Comparison of ENCODE assay signal across 29 cellular contexts in genomic region chr3:108804956-108805355, GRCh38. TPM values are rescaled to one million over a fixed set of nuclear protein-coding genes. Genes with fewer than 3 reads are reported as not detected.
A peak's percentile ranks its signal among the peaks of the same experiment; 100 is the strongest.
DNase-seq lines count a peak whose midpoint lies in the region; ATAC-seq lines count a peak whose summit lies in the region.
"Had no signal": no experiment of that assay in that cellular context is flagged by ENCODE, and none has a peak within 500 bp of the region (broad histone marks: within the 10 kb centered on the region; RNA-seq: fewer than 3 reads in every experiment).

No MANE protein-coding gene starts in this region.

- H3K4me1 Mint-ChIP-seq in activated CD4-positive, alpha-beta T cell treated with anti-CD3 and anti-CD28 coated beads, Interleukin-2, amount 10 ng/mL, durations not matched to agents 24 days and 14 days = peaks cover 12% of the 10 kb centered on the region
- peaks cover 15 to 27% (median 21%) of the 10 kb centered on the region in 4 donors for H3K4me1 Mint-ChIP-seq in CD4-positive, alpha-beta memory T cell
- peaks cover 36% of the 10 kb centered on the region for H3K4me1 Mint-ChIP-seq in activated CD4-positive, alpha-beta memory T cell treated with anti-CD3 and anti-CD28 coated beads, Interleukin-2, amount 10 ng/mL, durations not matched to agents 7 days and 5 days
- peaks cover 8 to 32% (median 23%) of the 10 kb centered on the region in 7 donors for H3K4me1 Mint-ChIP-seq in naive thymus-derived CD4-positive, alpha-beta T cell
- H3K4me1 Mint-ChIP-seq: WTC11 had no signal

- ATAC-seq in naive thymus-derived CD4-positive, alpha-beta T cell = no peak
- ATAC-seq in GM21390 (IDR thresholded peaks at IDR 0.05; ENCODE audit: unreplicated experiment) = no peak
- no peak for ATAC-seq in GM19395 (IDR thresholded peaks at IDR 0.05; ENCODE audit: unreplicated experiment)
- ATAC-seq: activated T-cell treated with anti-CD3 and anti-CD28 coated beads, Interleukin-2, amount 50 U/mL, for 4 hours; gastroesophageal sphincter; left cardiac atrium had no signal

- CTCF ChIA-PET in CD4-positive, alpha-beta memory T cell (lab: Charles Lee; ENCODE audit: partially characterized antibody) = interaction anchor here (1.0 to 4.9 kb wide), 2 partner anchors 14 to 143 kb away, joined by 3 to 43 read pairs; no protein-coding TSS in a partner anchor
- CTCF ChIA-PET in activated CD4-positive, alpha-beta memory T cell treated with anti-CD3 and anti-CD28 coated beads, Interleukin-2, amount 10 ng/mL, durations not matched to agents 7 days and 5 days (lab: Charles Lee) = interaction anchor here (0.7 to 5.6 kb wide), 2 partner anchors 15 to 110 kb away, joined by 3 to 53 read pairs; partner anchors contain the start of gene TRAT1
- CTCF ChIA-PET in naive thymus-derived CD4-positive, alpha-beta T cell (lab: Charles Lee) = no interaction called here

- H3K36me3 Mint-ChIP-seq in activated CD4-positive, alpha-beta T cell treated with anti-CD3 and anti-CD28 coated beads, Interleukin-2, amount 10 ng/mL, durations not matched to agents 24 days and 14 days (ENCODE audit: low read depth) = no peaks in the 10 kb centered on the region
- H3K36me3 Mint-ChIP-seq in CD4-positive, alpha-beta memory T cell = no peaks in the 10 kb centered on the region
- peaks cover 28% of the 10 kb centered on the region for H3K36me3 Mint-ChIP-seq in activated CD4-positive, alpha-beta memory T cell treated with anti-CD3 and anti-CD28 coated beads, Interleukin-2, amount 10 ng/mL, durations not matched to agents 7 days and 5 days (ENCODE audit: low read depth)
- peaks cover 0 to 12% (median 11%) of the 10 kb centered on the region in 5 donors for H3K36me3 Mint-ChIP-seq in naive thymus-derived CD4-positive, alpha-beta T cell
- H3K36me3 Mint-ChIP-seq: WTC11 had no signal

- no peak overlapping the region for H3K4me3 Mint-ChIP-seq in activated CD4-positive, alpha-beta T cell treated with anti-CD3 and anti-CD28 coated beads, Interleukin-2, amount 10 ng/mL, durations not matched to agents 24 days and 14 days
- peak overlapping the region in 4 of 8 donors; percentile 29 to 69 (median 54) for H3K4me3 Mint-ChIP-seq in CD4-positive, alpha-beta memory T cell
- no peak overlapping the region for H3K4me3 Mint-ChIP-seq in activated CD4-positive, alpha-beta memory T cell treated with anti-CD3 and anti-CD28 coated beads, Interleukin-2, amount 10 ng/mL, durations not matched to agents 7 days and 5 days
- peak overlapping the region in 7 of 10 donors; percentile 30 to 70 (median 44) for H3K4me3 Mint-ChIP-seq in naive thymus-derived CD4-positive, alpha-beta T cell
- H3K4me3 Mint-ChIP-seq: activated T-cell treated with anti-CD3 and anti-CD28 coated beads, Interleukin-2, amount 50 U/mL, for 4 hours; IgD-negative memory B cell; WTC11 had no signal

- no peaks in the 10 kb centered on the region for H3K36me3 ChIP-seq in CD4-positive, alpha-beta memory T cell (ENCODE audit: insufficient read depth, low read length)
- no peaks in the 10 kb centered on the region for H3K36me3 ChIP-seq in naive thymus-derived CD4-positive, alpha-beta T cell (ENCODE audit: control insufficient read depth in 2 of 3, insufficient read depth in 3 of 3, low read length in 3 of 3)
- H3K36me3 ChIP-seq: gastroesophageal sphincter, stomach, tibial nerve had no signal

- no peak for DNase-seq in activated CD4-positive, alpha-beta T cell treated with anti-CD3 and anti-CD28 coated beads, Interleukin-2, amount 10 ng/mL, durations not matched to agents 24 days and 14 days
- DNase-seq in activated CD4-positive, alpha-beta T cell treated with anti-CD3 and anti-CD28 coated beads for 4 hours = no peak
- no peak for DNase-seq in CD4-positive, alpha-beta memory T cell
- no peak for DNase-seq in activated CD4-positive, alpha-beta memory T cell treated with anti-CD3 and anti-CD28 coated beads, Interleukin-2, amount 10 ng/mL, durations not matched to agents 7 days and 5 days
- DNase-seq in naive thymus-derived CD4-positive, alpha-beta T cell = no peak
- DNase-seq in NCI-H1105 treated with DMSO at 0.1 percent for 48 hours (lab: John Stamatoyannopoulos, UW) = no peak
- DNase-seq: activated CD8-positive, alpha-beta memory T cell treated with anti-CD3 and anti-CD28 coated beads for 24 hours; activated T-cell treated with anti-CD3 and anti-CD28 coated beads, Interleukin-2, amount 50 U/mL, for 4 hours; caudate nucleus; DMS79; GDM1; hippocampal formation; left cardiac atrium; NCI-H1092; NCI-H187; NCI-H2171 treated with DMSO at 0.1 percent for 48 hours; NCI-H524; occipital lobe; SK-N-SH; stomach had no signal

- POLR2A ChIA-PET in CD4-positive, alpha-beta memory T cell (lab: Charles Lee; ENCODE audit: partially characterized antibody) = interaction anchor here (0.8 to 4.2 kb wide), 2 partner anchors 16 to 28 kb away, joined by 3 to 35 read pairs; no protein-coding TSS in a partner anchor
- POLR2A ChIA-PET in activated CD4-positive, alpha-beta memory T cell treated with anti-CD3 and anti-CD28 coated beads, Interleukin-2, amount 10 ng/mL, durations not matched to agents 7 days and 5 days (lab: Charles Lee) = interaction anchor here (3.1 to 4.4 kb wide), 2 partner anchors 16 to 216 kb away, joined by 15 to 71 read pairs; partner anchors contain the start of genes CIP2A, DZIP3 and TRAT1
- POLR2A ChIA-PET in naive thymus-derived CD4-positive, alpha-beta T cell (lab: Charles Lee) = interaction anchor here (0.8 kb wide), 1 partner anchor 215 kb away, joined by 4 read pairs; the partner anchor contains the start of genes CIP2A and DZIP3

- peak overlapping the region; percentile 57 for H3K27ac Mint-ChIP-seq in activated CD4-positive, alpha-beta T cell treated with anti-CD3 and anti-CD28 coated beads, Interleukin-2, amount 10 ng/mL, durations not matched to agents 24 days and 14 days
- H3K27ac Mint-ChIP-seq in CD4-positive, alpha-beta memory T cell = peak overlapping the region in 5 of 7 donors; percentile 42 to 93 (median 89)
- H3K27ac Mint-ChIP-seq in activated CD4-positive, alpha-beta memory T cell treated with anti-CD3 and anti-CD28 coated beads, Interleukin-2, amount 10 ng/mL, durations not matched to agents 7 days and 5 days = peak overlapping the region; percentile 92
- peak overlapping the region; percentile 0 to 81 (median 61) for H3K27ac Mint-ChIP-seq in naive thymus-derived CD4-positive, alpha-beta T cell
- H3K27ac Mint-ChIP-seq: IgD-negative memory B cell, WTC11 had no signal

- H3K4me1 ChIP-seq in CD4-positive, alpha-beta memory T cell (ENCODE audit: insufficient read depth, low read length) = peaks cover 18% of the 10 kb centered on the region
- H3K4me1 ChIP-seq in naive thymus-derived CD4-positive, alpha-beta T cell (ENCODE audit: control insufficient read depth in 2 of 2, insufficient read depth in 2 of 2, low read length in 2 of 2) = peaks cover 16 to 18% of the 10 kb centered on the region in 2 donors
- H3K4me1 ChIP-seq: gastroesophageal sphincter, stomach, tibial nerve had no signal

- H3K9me3 Mint-ChIP-seq in activated CD4-positive, alpha-beta T cell treated with anti-CD3 and anti-CD28 coated beads, Interleukin-2, amount 10 ng/mL, durations not matched to agents 24 days and 14 days = peaks cover 17% of the 10 kb centered on the region
- peaks cover 0 to 10% (median 5%) of the 10 kb centered on the region in 8 donors for H3K9me3 Mint-ChIP-seq in CD4-positive, alpha-beta memory T cell
- H3K9me3 Mint-ChIP-seq in activated CD4-positive, alpha-beta memory T cell treated with anti-CD3 and anti-CD28 coated beads, Interleukin-2, amount 10 ng/mL, durations not matched to agents 7 days and 5 days = peaks cover 15% of the 10 kb centered on the region
- peaks cover 0 to 15% (median 5%) of the 10 kb centered on the region in 11 donors for H3K9me3 Mint-ChIP-seq in naive thymus-derived CD4-positive, alpha-beta T cell
- H3K9me3 Mint-ChIP-seq: WTC11 had no signal

- H3K27me3 ChIP-seq in CD4-positive, alpha-beta memory T cell (ENCODE audit: insufficient read depth, low read length) = no peaks in the 10 kb centered on the region
- H3K27me3 ChIP-seq in naive thymus-derived CD4-positive, alpha-beta T cell (ENCODE audit: control insufficient read depth in 2 of 2, insufficient read depth in 2 of 2, low read length in 2 of 2) = no peaks in the 10 kb centered on the region
- H3K27me3 ChIP-seq: gastroesophageal sphincter, stomach, tibial nerve had no signal

- no peak overlapping the region for H3K27ac ChIP-seq in CD4-positive, alpha-beta memory T cell (ENCODE audit: low read depth, low read length)
- H3K27ac ChIP-seq in naive thymus-derived CD4-positive, alpha-beta T cell (ENCODE audit: low read depth, low read length) = no peak overlapping the region
- H3K27ac ChIP-seq: gastroesophageal sphincter, tibial nerve had no signal

- H3K27me3 Mint-ChIP-seq in activated CD4-positive, alpha-beta T cell treated with anti-CD3 and anti-CD28 coated beads, Interleukin-2, amount 10 ng/mL, durations not matched to agents 24 days and 14 days = no peaks in the 10 kb centered on the region
- no peaks in the 10 kb centered on the region for H3K27me3 Mint-ChIP-seq in CD4-positive, alpha-beta memory T cell
- no peaks in the 10 kb centered on the region for H3K27me3 Mint-ChIP-seq in activated CD4-positive, alpha-beta memory T cell treated with anti-CD3 and anti-CD28 coated beads, Interleukin-2, amount 10 ng/mL, durations not matched to agents 7 days and 5 days
- no peaks in the 10 kb centered on the region for H3K27me3 Mint-ChIP-seq in naive thymus-derived CD4-positive, alpha-beta T cell
- H3K27me3 Mint-ChIP-seq: IgD-negative memory B cell had no signal

- intact Hi-C loops in activated CD4-positive, alpha-beta T cell treated with anti-CD3 and anti-CD28 coated beads, Interleukin-2, amount 10 ng/mL, durations not matched to agents 24 days and 14 days (cut with micrococcal nuclease) = loop anchor here (5.0 kb wide), 1 partner anchor 203 kb away; no protein-coding TSS in a partner anchor
- intact Hi-C loops in CD4-positive, alpha-beta memory T cell (cut with micrococcal nuclease) = no loop called here
- intact Hi-C loops in naive thymus-derived CD4-positive, alpha-beta T cell (cut with micrococcal nuclease) = no loop called here

- no peak overlapping the region for H3K4me3 ChIP-seq in CD4-positive, alpha-beta memory T cell (ENCODE audit: low read length in 2 of 2)
- no peak overlapping the region for H3K4me3 ChIP-seq in naive thymus-derived CD4-positive, alpha-beta T cell (ENCODE audit: low read length)
- H3K4me3 ChIP-seq: gastroesophageal sphincter, stomach, tibial nerve had no signal

- no peaks in the 10 kb centered on the region for H3K9me3 ChIP-seq in CD4-positive, alpha-beta memory T cell (ENCODE audit: control insufficient read depth in 1 of 2, low read length in 2 of 2)
- H3K9me3 ChIP-seq in naive thymus-derived CD4-positive, alpha-beta T cell (ENCODE audit: control insufficient read depth in 2 of 3, low read length in 3 of 3) = no peaks in the 10 kb centered on the region
- H3K9me3 ChIP-seq: gastroesophageal sphincter, SK-N-SH, stomach, tibial nerve had no signal

RNA-seq across cellular contexts. Expression of gene TRAT1, which starts 17.6 kb away (rescaled TPM):
- total RNA-seq in activated CD4-positive, alpha-beta T cell treated with anti-CD3 and anti-CD28 coated beads, Interleukin-2, amount 10 ng/mL, durations not matched to agents 24 days and 14 days = 61.0 and 66.6 TPM in 2 replicates
- total RNA-seq in CD4-positive, alpha-beta memory T cell = 100 to 1,000 TPM; 164 to 169 TPM
- 100 to 1,000 TPM; 227 to 367 TPM for polyA plus RNA-seq in CD4-positive, alpha-beta memory T cell
- total RNA-seq in activated CD4-positive, alpha-beta memory T cell treated with anti-CD3 and anti-CD28 coated beads, Interleukin-2, amount 10 ng/mL, durations not matched to agents 7 days and 5 days = 100 to 1,000 TPM; 162 to 165 TPM
- 100 to 1,000 TPM in 4 of 5 experiments, 10 to 100 TPM in 1; 85.5 to 166 (median 146) TPM for total RNA-seq in naive thymus-derived CD4-positive, alpha-beta T cell
- 100 to 1,000 TPM; 205 to 326 TPM for polyA plus RNA-seq in naive thymus-derived CD4-positive, alpha-beta T cell
- total RNA-seq: dermis microvascular lymphatic vessel endothelial cell, fibroblast of lung, mammary epithelial cell, occipital lobe had no signal
- polyA plus RNA-seq: fibroblast of lung, mammary epithelial cell, SK-N-SH had no signal

RNA-seq across cellular contexts. Expression of gene RETNLB, which starts 47.7 kb away (rescaled TPM):
- not detected in 2 replicates for total RNA-seq in activated CD4-positive, alpha-beta T cell treated with anti-CD3 and anti-CD28 coated beads, Interleukin-2, amount 10 ng/mL, durations not matched to agents 24 days and 14 days
- not detected for total RNA-seq in CD4-positive, alpha-beta memory T cell
- polyA plus RNA-seq in CD4-positive, alpha-beta memory T cell = not detected
- total RNA-seq in activated CD4-positive, alpha-beta memory T cell treated with anti-CD3 and anti-CD28 coated beads, Interleukin-2, amount 10 ng/mL, durations not matched to agents 7 days and 5 days = not detected
- total RNA-seq in naive thymus-derived CD4-positive, alpha-beta T cell = not detected
- polyA plus RNA-seq in naive thymus-derived CD4-positive, alpha-beta T cell = not detected
- total RNA-seq: activated T-cell treated with anti-CD3 and anti-CD28 coated beads, Interleukin-2, amount 50 U/mL, for 4 hours; dermis microvascular lymphatic vessel endothelial cell; fibroblast of lung; gastroesophageal sphincter; left cardiac atrium; mammary epithelial cell; occipital lobe; tibial nerve; WTC11 had no signal
- polyA plus RNA-seq: fibroblast of lung, IgD-negative memory B cell, mammary epithelial cell, SK-N-SH, stomach had no signal

Comparison
In these comparisons a context has a peak if more than half of its experiments do, and no peak if none do; other contexts are left out.
1. H3K4me3 Mint-ChIP-seq: peak in naive thymus-derived CD4-positive, alpha-beta T cell (7 of 10); none in activated CD4-positive, alpha-beta T cell treated with anti-CD3 and anti-CD28 coated beads, Interleukin-2, amount 10 ng/mL, durations not matched to agents 24 days and 14 days (single experiment) and activated CD4-positive, alpha-beta memory T cell treated with anti-CD3 and anti-CD28 coated beads, Interleukin-2, amount 10 ng/mL, durations not matched to agents 7 days and 5 days (single experiment).
2. Peak in every context shown above with its lines, with median percentiles within 50 percentile points of each other: H3K27ac Mint-ChIP-seq.